10 cellular contexts compared by ENCODE assay signal in the genomic region with DNA sequence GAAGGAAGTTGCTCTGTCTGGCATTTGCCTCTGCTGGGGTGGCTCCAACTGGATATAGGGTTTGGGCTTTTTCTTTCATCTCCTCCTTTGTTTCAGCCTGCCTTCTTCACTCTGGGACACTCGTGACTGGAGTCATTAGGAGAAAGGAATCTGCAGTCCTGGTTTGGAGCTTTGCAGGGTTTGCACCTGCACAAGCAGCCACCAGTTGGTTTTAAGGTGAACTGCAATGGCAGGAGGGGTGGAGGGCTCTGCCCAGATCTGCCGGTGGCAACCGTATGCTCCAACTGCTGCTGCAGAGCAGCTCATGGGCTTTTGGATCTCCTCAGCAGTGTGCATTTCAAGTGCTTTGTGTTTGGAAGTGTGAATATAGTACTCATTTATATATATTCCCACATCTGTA.
A peak's percentile ranks its signal among the peaks of the same experiment; 100 is the strongest.
DNase-seq lines count a peak whose midpoint lies in the region; TF ChIP-seq lines count a peak whose summit lies in the region.
"Had no signal": no experiment of that assay in that cellular context is flagged by ENCODE, and none has a peak within 500 bp of the region (broad histone marks: within the 10 kb centered on the region; RNA-seq: fewer than 3 reads in every experiment).

No MANE protein-coding gene starts in this region.

- H3K4me3 Mint-ChIP-seq in progenitor cell of endocrine pancreas (ENCODE audit: low read depth) = peak overlapping the region; percentile 79

- H3K9me3 Mint-ChIP-seq in progenitor cell of endocrine pancreas (ENCODE audit: low read depth) = no peaks in the 10 kb centered on the region

- H3K36me3 ChIP-seq in MG63 = no peaks in the 10 kb centered on the region
- H3K36me3 ChIP-seq: thoracic aorta had no signal

- H3K4me1 Mint-ChIP-seq in progenitor cell of endocrine pancreas (ENCODE audit: low read depth) = peaks cover 64% of the 10 kb centered on the region

- no peak overlapping the region for H3K4me3 ChIP-seq in MG63

- H3K27me3 ChIP-seq in MG63 = no peaks in the 10 kb centered on the region; the same call in 1 of the 2 replicates

- no peaks in the 10 kb centered on the region for H3K27me3 Mint-ChIP-seq in progenitor cell of endocrine pancreas

- peak; percentile 32 for DNase-seq in activated T-cell treated with anti-CD3 and anti-CD28 coated beads, Interleukin-2, amount 50 U/mL, for 1 hour
- DNase-seq in activated T-cell treated with anti-CD3 and anti-CD28 coated beads, Interleukin-2, amount 50 U/mL, for 48 hours = no peak
- DNase-seq in NCI-H510A (lab: John Stamatoyannopoulos, UW) (peak; percentile 19), progenitor cell of endocrine pancreas (ENCODE audit: low spot score, unreplicated experiment) (peak; percentile 17), hippocampal formation (lab: John Stamatoyannopoulos, UW) (no peak), MG63 (no peak)
- peak; percentile 23 for DNase-seq in central memory CD4-positive, alpha-beta T cell
- no peak for DNase-seq in stimulated activated naive CD4-positive, alpha-beta T cell treated with Interleukin-2 at 50 U/mL for 16 hours (lab: John Stamatoyannopoulos, UW)
- DNase-seq: NCI-H1417 treated with DMSO at 0.1 percent for 48 hours had no signal

- no peaks in the 10 kb centered on the region for H3K9me3 ChIP-seq in MG63
- H3K9me3 ChIP-seq: thoracic aorta had no signal

- H3K27ac Mint-ChIP-seq in progenitor cell of endocrine pancreas = peak overlapping the region; percentile 34

- TF ChIP-seq CTCF in progenitor cell of endocrine pancreas (IDR thresholded peaks at IDR 0.05; ENCODE audit: unreplicated experiment) = peak; percentile 32

- no peaks in the 10 kb centered on the region for H3K36me3 Mint-ChIP-seq in progenitor cell of endocrine pancreas (ENCODE audit: insufficient read depth)

Comparison
In these comparisons a context has a peak if more than half of its experiments do, and no peak if none do; other contexts are left out.
1. DNase-seq: peak in activated T-cell treated with anti-CD3 and anti-CD28 coated beads, Interleukin-2, amount 50 U/mL, for 1 hour (single experiment), NCI-H510A (single experiment), central memory CD4-positive, alpha-beta T cell (single experiment) and progenitor cell of endocrine pancreas (single experiment); none in activated T-cell treated with anti-CD3 and anti-CD28 coated beads, Interleukin-2, amount 50 U/mL, for 48 hours (0 of 2), hippocampal formation (0 of 2), stimulated activated naive CD4-positive, alpha-beta T cell treated with Interleukin-2 at 50 U/mL for 16 hours (single experiment) and MG63 (single experiment).